Comparison of ENCODE assay signal across 1 cellular context in genomic region chr13:77878186-77878585, GRCh38.
TF ChIP-seq lines count a peak whose summit lies in the region.

No MANE protein-coding gene starts in this region.

TF ChIP-seq in IMR-90, 13 proteins besides CTCF, POLR2A, EP300 and RAD21 (continued from another document):
- no peak for TF ChIP-seq ELK1 (IDR thresholded peaks at IDR 0.05; ENCODE audit: borderline replicate concordance, low read depth, low read length)
